ENCODE assay signal across 1 cellular context in genomic region chr7:6360841-6361240, GRCh38.
TF ChIP-seq lines count a peak whose summit lies in the region.

No MANE protein-coding gene starts in this region.

TF ChIP-seq in SK-N-SH treated with all-trans-retinoic acid at 6 μM for 48 hours, 23 proteins besides CTCF, POLR2A, EP300 and RAD21 (continued from another document):
- TF ChIP-seq TCF4 (CRISPR knock-in tag; IDR thresholded peaks at IDR 0.05; ENCODE audit: borderline replicate concordance), result no peak
- TF ChIP-seq TOX (CRISPR knock-in tag; IDR thresholded peaks at IDR 0.05; ENCODE audit: borderline replicate concordance), result no peak
- no peak for TF ChIP-seq CSDC2 (CRISPR knock-in tag; IDR thresholded peaks at IDR 0.05)
- TF ChIP-seq RARB (CRISPR knock-in tag; IDR thresholded peaks at IDR 0.05), result no peak
- TF ChIP-seq ISL1 (CRISPR knock-in tag; IDR thresholded peaks at IDR 0.05), result no peak
- TF ChIP-seq POU6F1 (CRISPR knock-in tag; IDR thresholded peaks at IDR 0.05; ENCODE audit: borderline replicate concordance, low read depth), result no peak
- TF ChIP-seq ZFP3 (CRISPR knock-in tag; IDR thresholded peaks at IDR 0.05), result no peak
- TF ChIP-seq PPARA (CRISPR knock-in tag; IDR thresholded peaks at IDR 0.05; ENCODE audit: borderline replicate concordance), result no peak
- no peak for TF ChIP-seq TSHZ2 (CRISPR knock-in tag; IDR thresholded peaks at IDR 0.05)
